In the genomic region with DNA sequence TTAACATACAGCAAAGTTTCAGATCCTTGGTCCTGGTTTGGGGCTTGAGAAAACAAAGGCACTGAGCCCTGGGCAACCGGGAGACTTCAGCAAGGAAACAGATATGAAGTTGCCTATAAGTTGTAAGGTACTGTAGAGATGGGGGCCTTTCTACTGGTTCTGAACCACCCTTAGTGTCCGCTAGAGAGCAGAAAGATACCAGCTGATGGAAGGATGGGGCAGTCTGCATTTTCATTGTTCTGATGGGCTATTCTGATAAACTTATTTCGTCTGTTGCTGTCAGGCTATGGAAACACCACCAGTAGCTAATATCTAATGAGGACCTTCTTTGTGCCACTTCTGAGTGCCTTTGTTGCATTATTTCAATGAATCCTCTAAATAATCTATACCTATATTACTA, we compare ENCODE assay signal across 24 cellular contexts. TPM values are rescaled to one million over a fixed set of nuclear protein-coding genes. Genes with fewer than 3 reads are reported as not detected.
DNase-seq lines count a peak whose midpoint lies in the region; FAIRE-seq and TF ChIP-seq lines count a peak whose summit lies in the region.
"Had no signal": no experiment of that assay in that cellular context is flagged by ENCODE, and none has a peak within 500 bp of the region (broad histone marks: within the 10 kb centered on the region; RNA-seq: fewer than 3 reads in every experiment).

No MANE protein-coding gene starts in this region.

- no peak overlapping the region for H2BK120ac ChIP-seq in H1 (replicated peaks; ENCODE audit: low read depth, low read length)

- H2BK12ac ChIP-seq in H1 (ENCODE audit: low read depth, low read length): no peak overlapping the region

- H2AK5ac ChIP-seq in H1 (ENCODE audit: low read depth, low read length): no peak overlapping the region

- H3K4me1 ChIP-seq in H1 (replicated peaks in 1 of 4; ENCODE audit: control insufficient read depth in 3 of 4, insufficient read depth in 4 of 4, low read length in 3 of 4): peaks cover 3 to 8% (median 5%) of the 10 kb centered on the region in 4 experiments
- H3K4me1 ChIP-seq: body of pancreas, parathyroid adenoma had no signal

- H3K18ac ChIP-seq in H1 (ENCODE audit: extremely low read depth, low read length): no peak overlapping the region

- H3K4me1 Mint-ChIP-seq in nephron progenitor cell: peaks cover 27% of the 10 kb centered on the region
- H3K4me1 Mint-ChIP-seq: activated CD4-positive, alpha-beta T cell treated with anti-CD3 and anti-CD28 coated beads, Interleukin-2, amount 10 ng/mL, durations not matched to agents 24 days and 14 days; activated naive CD8-positive, alpha-beta T cell treated with anti-CD3 and anti-CD28 coated beads, Interleukin-2, amount 50 U/mL, for 24 hours had no signal

- no peak overlapping the region for H4K91ac ChIP-seq in H1 (replicated peaks; ENCODE audit: insufficient read length, low read length)

- no peak overlapping the region for H3K4me3 Mint-ChIP-seq in nephron progenitor cell
- H3K4me3 Mint-ChIP-seq: activated CD4-positive, alpha-beta T cell treated with anti-CD3 and anti-CD28 coated beads, Interleukin-2, amount 10 ng/mL, durations not matched to agents 24 days and 14 days; activated naive CD8-positive, alpha-beta T cell treated with anti-CD3 and anti-CD28 coated beads, Interleukin-2, amount 50 U/mL, for 24 hours; CD8-positive, alpha-beta T cell; natural killer cell treated with Interleukin-12 subunit alpha and Interleukin-12 subunit beta and Interleukin-15 and Interleukin-18, amount 100 ng/mL, for 72 hours had no signal

- no peaks in the 10 kb centered on the region for H3K79me1 ChIP-seq in H1 (ENCODE audit: low read depth, low read length)

- POLR2A ChIA-PET in H1 (lab: Charles Lee; ENCODE audit: partially characterized antibody): interaction anchor here (0.9 to 1.2 kb wide), 3 partner anchors 17 to 57 kb away, joined by 3 read pairs; no protein-coding TSS in a partner anchor

- DNase-seq in RPMI8226 (peak; percentile 60), H1 (ENCODE audit: low read depth in 1 of 2, low spot score in 2 of 2) (no peak), CD1c-positive myeloid dendritic cell (ENCODE audit: extremely low spot score) (no peak), nephron progenitor cell (no peak), cerebellum (ENCODE audit: low spot score) (no peak), NCI-H510A treated with DMSO at 0.1 percent for 48 hours (lab: John Stamatoyannopoulos, UW) (no peak)
- DNase-seq: activated CD4-positive, alpha-beta T cell treated with anti-CD3 and anti-CD28 coated beads, Interleukin-2, amount 10 ng/mL, durations not matched to agents 24 days and 14 days; activated CD8-positive, alpha-beta memory T cell treated with anti-CD3 and anti-CD28 coated beads, Interleukin-2, amount 50 U/mL, for 48 hours; activated effector memory CD4-positive, alpha-beta T cell treated with Interleukin-2 at 50 U/mL for 16 hours; activated naive CD8-positive, alpha-beta T cell treated with anti-CD3 and anti-CD28 coated beads, Interleukin-2, amount 50 U/mL, for 24 hours; body of pancreas; CD8-positive, alpha-beta T cell; cortex of kidney; mesenchymal stem cell; MM.1S; NCI-H146; NCI-H2171; NCI-H774 had no signal

- H3K27me3 ChIP-seq in H1 (replicated peaks in 1 of 4; ENCODE audit: control insufficient read depth in 3 of 4, extremely low read depth in 1 of 4, insufficient read depth in 3 of 4, low read length in 3 of 4): no peaks in the 10 kb centered on the region; a peak in 1 of 7 replicates
- H3K27me3 ChIP-seq: body of pancreas had no signal

- no peak for TF ChIP-seq EP300 in Ishikawa (IDR thresholded peaks at IDR 0.05; ENCODE audit: borderline replicate concordance)
- TF ChIP-seq EP300 in H1 (IDR thresholded peaks at IDR 0.05; ENCODE audit: borderline replicate concordance in 1 of 2, low read depth in 2 of 2, low read length in 2 of 2): no peak

- no peak overlapping the region for H3K9ac ChIP-seq in H1 (replicated peaks in 1 of 4; ENCODE audit: extremely low read depth in 1 of 4, low read depth in 3 of 4, low read length in 3 of 4)
- H3K9ac ChIP-seq: parathyroid adenoma had no signal

- peaks cover 18% of the 10 kb centered on the region for H3K9me3 Mint-ChIP-seq in nephron progenitor cell
- H3K9me3 Mint-ChIP-seq: activated naive CD8-positive, alpha-beta T cell treated with anti-CD3 and anti-CD28 coated beads, Interleukin-2, amount 50 U/mL, for 24 hours; CD8-positive, alpha-beta T cell; natural killer cell treated with Interleukin-12 subunit alpha and Interleukin-12 subunit beta and Interleukin-15 and Interleukin-18, amount 100 ng/mL, for 72 hours had no signal

- no peak overlapping the region for H3K27ac Mint-ChIP-seq in nephron progenitor cell
- H3K27ac Mint-ChIP-seq: activated CD4-positive, alpha-beta T cell treated with anti-CD3 and anti-CD28 coated beads, Interleukin-2, amount 10 ng/mL, durations not matched to agents 24 days and 14 days; activated naive CD8-positive, alpha-beta T cell treated with anti-CD3 and anti-CD28 coated beads, Interleukin-2, amount 50 U/mL, for 24 hours; CD8-positive, alpha-beta T cell; natural killer cell treated with Interleukin-12 subunit alpha and Interleukin-12 subunit beta and Interleukin-15 and Interleukin-18, amount 100 ng/mL, for 72 hours had no signal

- H3K27me3 Mint-ChIP-seq in nephron progenitor cell (ENCODE audit: low read depth, poor library complexity): peaks cover 5% of the 10 kb centered on the region

- H4K8ac ChIP-seq in H1 (ENCODE audit: extremely low read depth, insufficient read depth, low read length): no peak overlapping the region

- TF ChIP-seq CTCF in C4-2B (conservative IDR thresholded peaks at IDR 0.05) (peak; percentile 14; the same call in 1 of the 2 replicates), H1 (IDR thresholded peaks at IDR 0.05; ENCODE audit: control extremely low read depth in 1 of 3, insufficient read depth in 1 of 3, low read depth in 1 of 3, low read length in 3 of 3) (peak in 2 of 3 experiments; percentile 55 to 59; a peak in 3 of 4 replicates), nephron progenitor cell (IDR thresholded peaks at IDR 0.05) (no peak)

- no peaks in the 10 kb centered on the region; the same call in 1 of the 2 replicates for H3K23me2 ChIP-seq in H1 (ENCODE audit: low read depth, low read length)

- H4K5ac ChIP-seq in H1 (ENCODE audit: insufficient read length, low read depth, low read length): no peak overlapping the region

- no peak for TF ChIP-seq POLR2A in H1 (IDR thresholded peaks at IDR 0.05; ENCODE audit: control extremely low read depth in 1 of 2, low read depth in 2 of 2, low read length in 2 of 2)

- no peak overlapping the region for H3K4me3 ChIP-seq in H1 (ENCODE audit: extremely low read depth in 1 of 4, insufficient read depth in 2 of 4, low read depth in 3 of 4, low read length in 4 of 4)
- H3K4me3 ChIP-seq: body of pancreas had no signal

- TF ChIP-seq RAD21 in Ishikawa (IDR thresholded peaks at IDR 0.05; ENCODE audit: low read depth): 0 out of 2 replicates have a peak, but pooled peaks have one; percentile 30
- peak; percentile 78 to 82 for TF ChIP-seq RAD21 in H1 (IDR thresholded peaks at IDR 0.05 in 1 of 2, conservative IDR thresholded peaks at IDR 0.05 in 1 of 2; ENCODE audit: low read depth in 2 of 2, low read length in 2 of 2)

- H2BK5ac ChIP-seq in H1 (ENCODE audit: low read depth, low read length): no peak overlapping the region

- H3K27ac ChIP-seq in C4-2B (no peak overlapping the region), H1 (ENCODE audit: low read depth, low read length) (no peak overlapping the region)
- H3K27ac ChIP-seq: body of pancreas, parathyroid adenoma had no signal

- H2BK20ac ChIP-seq in H1 (ENCODE audit: low read length): no peak overlapping the region

- no peaks in the 10 kb centered on the region for H3K36me3 ChIP-seq in H1 (ENCODE audit: control insufficient read depth in 2 of 4, insufficient read depth in 4 of 4, low read length in 3 of 4)

- FAIRE-seq in H1 (lab: Jason Lieb, UNC): no peak
- FAIRE-seq: endometrium, GM18507 had no signal

- WGBS in H1 (ENCODE audit: extremely low coverage in 1 of 2, insufficient coverage in 1 of 2, insufficient read length in 1 of 2, insufficient replicate concordance in 2 of 2, low coverage in 1 of 2, low lambda C conversion rate in 2 of 2, missing lambda C conversion rate in 1 of 2), 2 experiments: 68% methylated on average over 3 of the region's 3 CpGs; no CpG with 5 or more reads in 1 of the 2 experiments

- no peaks in the 10 kb centered on the region for H4K20me1 ChIP-seq in H1 (replicated peaks in 1 of 2; ENCODE audit: control insufficient read depth in 1 of 2, insufficient read depth in 2 of 2, low read length in 2 of 2)

- H3K36me3 Mint-ChIP-seq in nephron progenitor cell (ENCODE audit: low read depth): no peaks in the 10 kb centered on the region
- H3K36me3 Mint-ChIP-seq: CD8-positive, alpha-beta T cell; natural killer cell treated with Interleukin-12 subunit alpha and Interleukin-12 subunit beta and Interleukin-15 and Interleukin-18, amount 100 ng/mL, for 72 hours had no signal

- no peaks in the 10 kb centered on the region for H3K79me2 ChIP-seq in H1 (ENCODE audit: control insufficient read depth in 1 of 2, insufficient read depth in 2 of 2, low read length in 2 of 2)
- H3K79me2 ChIP-seq: parathyroid adenoma had no signal

- no peak overlapping the region for H2BK15ac ChIP-seq in H1 (ENCODE audit: low read length)

- H3K4me2 ChIP-seq in H1 (ENCODE audit: insufficient read depth in 1 of 2, low read depth in 2 of 2, low read length in 2 of 2): no peak overlapping the region

- no peak overlapping the region for H2AFZ ChIP-seq in H1 (ENCODE audit: low read length)
- H2AFZ ChIP-seq: parathyroid adenoma had no signal

- CTCF ChIA-PET in H1 (lab: Charles Lee; ENCODE audit: partially characterized antibody): interaction anchor here (0.9 to 3.4 kb wide), 18 partner anchors 7 to 69 kb away, joined by 3 to 54 read pairs (median 5); no protein-coding TSS in a partner anchor

- no peaks in the 10 kb centered on the region for H3K9me3 ChIP-seq in H1 (ENCODE audit: insufficient read depth in 2 of 2, low read depth in 1 of 2, low read length in 1 of 2)
- H3K9me3 ChIP-seq: body of pancreas had no signal

- H3K23ac ChIP-seq in H1 (ENCODE audit: insufficient read length): no peak overlapping the region

- no peak overlapping the region for H3K4ac ChIP-seq in H1 (replicated peaks; ENCODE audit: insufficient read length, low read depth, low read length)

- no peak overlapping the region for H3K56ac ChIP-seq in H1 (replicated peaks; ENCODE audit: insufficient read length, low read depth, low read length)

- no peak overlapping the region for H3K14ac ChIP-seq in H1 (ENCODE audit: insufficient read length)

TF ChIP-seq in H1, 55 proteins besides CTCF, POLR2A, EP300 and RAD21 (continues in another document):
- no peak for TF ChIP-seq SIRT6 (IDR thresholded peaks at IDR 0.05; ENCODE audit: low read length)

RNA-seq across cellular contexts. Expression of gene FGD5, which starts 38.7 kb away (rescaled TPM):
- 14.3 and 15.3 TPM in 2 replicates for total RNA-seq in H1 (2021; fragmentation: NEBNext Ultra II Directional; extraction: Animal tissue kit (Norgen Biotek cat#: 25700))
- polyA plus RNA-seq in H1 (2011; rRNA removed): 4.7 and 6.0 TPM in 2 replicates
- polyA plus RNA-seq in H1 (2011; cell fraction: cytosol; rRNA removed): 6.1 TPM
- polyA plus RNA-seq in H1 (2011; cell fraction: nucleus; rRNA removed): 8.1 TPM
- 6.0 to 11.3 TPM (median 8.8 TPM) in 4 replicates for polyA plus RNA-seq in H1 (2012, experiment 1 of 2)
- 4.3 TPM for polyA plus RNA-seq in H1 (2012, experiment 2 of 2)
- 9.0 TPM for polyA plus RNA-seq in H1 (2013, experiment 1 of 2)
- 9.6 TPM for polyA plus RNA-seq in H1 (2013, experiment 2 of 2)
- 9.0 and 9.7 TPM in 2 replicates for polyA minus RNA-seq in H1 (2011; rRNA and poly(A)+ RNA removed)
- polyA minus RNA-seq in H1 (2011; cell fraction: cytosol; rRNA and poly(A)+ RNA removed): 6.8 TPM
- 7.9 TPM for polyA minus RNA-seq in H1 (2011; cell fraction: nucleus; rRNA and poly(A)+ RNA removed)
- total RNA-seq in cerebellum: 4.7 TPM
- total RNA-seq: CD8-positive, alpha-beta T cell; natural killer cell treated with Interleukin-12 subunit alpha and Interleukin-12 subunit beta and Interleukin-15 and Interleukin-18, amount 100 ng/mL, for 72 hours had no signal
